Comparison of ENCODE assay signal across 2 cellular contexts in the genomic region with DNA sequence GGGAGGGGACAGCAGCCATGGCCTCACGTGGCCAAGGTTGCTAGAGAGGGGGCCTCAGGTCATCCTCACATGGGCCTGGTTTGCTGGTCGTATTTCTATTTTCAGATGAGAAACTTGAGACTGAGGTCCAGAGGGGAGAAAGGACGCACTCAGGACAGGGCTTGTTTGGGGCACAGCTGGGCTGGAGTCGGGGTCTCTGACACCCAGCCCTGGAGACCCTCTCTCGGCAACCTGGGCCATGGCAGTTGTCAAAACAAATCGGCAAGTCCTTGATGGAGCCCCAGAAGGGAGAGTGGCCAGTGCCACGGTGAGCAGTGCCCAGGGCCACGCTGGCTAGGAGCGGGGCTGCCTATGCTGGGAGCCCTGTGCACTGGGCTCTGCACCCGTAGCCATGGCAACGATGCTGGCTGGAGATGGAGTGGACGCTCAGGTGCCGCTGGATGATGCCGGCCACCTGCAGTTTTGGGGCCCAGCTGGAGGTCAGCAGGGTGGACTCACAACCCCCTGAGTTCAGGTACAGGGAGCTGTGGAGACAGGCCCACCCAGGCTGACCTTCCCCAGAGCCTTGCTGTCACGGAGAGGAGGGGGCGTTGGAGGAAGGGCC.
TF ChIP-seq lines count a peak whose summit lies in the region.

No MANE protein-coding gene starts in this region.

TF ChIP-seq in WTC11, 78 proteins besides CTCF, POLR2A, EP300 and RAD21 (continues in another document):
- TF ChIP-seq, protein P1, sequence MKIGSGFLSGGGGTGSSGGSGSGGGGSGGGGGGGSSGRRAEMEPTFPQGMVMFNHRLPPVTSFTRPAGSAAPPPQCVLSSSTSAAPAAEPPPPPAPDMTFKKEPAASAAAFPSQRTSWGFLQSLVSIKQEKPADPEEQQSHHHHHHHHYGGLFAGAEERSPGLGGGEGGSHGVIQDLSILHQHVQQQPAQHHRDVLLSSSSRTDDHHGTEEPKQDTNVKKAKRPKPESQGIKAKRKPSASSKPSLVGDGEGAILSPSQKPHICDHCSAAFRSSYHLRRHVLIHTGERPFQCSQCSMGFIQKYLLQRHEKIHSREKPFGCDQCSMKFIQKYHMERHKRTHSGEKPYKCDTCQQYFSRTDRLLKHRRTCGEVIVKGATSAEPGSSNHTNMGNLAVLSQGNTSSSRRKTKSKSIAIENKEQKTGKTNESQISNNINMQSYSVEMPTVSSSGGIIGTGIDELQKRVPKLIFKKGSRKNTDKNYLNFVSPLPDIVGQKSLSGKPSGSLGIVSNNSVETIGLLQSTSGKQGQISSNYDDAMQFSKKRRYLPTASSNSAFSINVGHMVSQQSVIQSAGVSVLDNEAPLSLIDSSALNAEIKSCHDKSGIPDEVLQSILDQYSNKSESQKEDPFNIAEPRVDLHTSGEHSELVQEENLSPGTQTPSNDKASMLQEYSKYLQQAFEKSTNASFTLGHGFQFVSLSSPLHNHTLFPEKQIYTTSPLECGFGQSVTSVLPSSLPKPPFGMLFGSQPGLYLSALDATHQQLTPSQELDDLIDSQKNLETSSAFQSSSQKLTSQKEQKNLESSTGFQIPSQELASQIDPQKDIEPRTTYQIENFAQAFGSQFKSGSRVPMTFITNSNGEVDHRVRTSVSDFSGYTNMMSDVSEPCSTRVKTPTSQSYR (CRISPR knock-in tag; IDR thresholded peaks at IDR 0.05), result no peak
- TF ChIP-seq, protein P2, sequence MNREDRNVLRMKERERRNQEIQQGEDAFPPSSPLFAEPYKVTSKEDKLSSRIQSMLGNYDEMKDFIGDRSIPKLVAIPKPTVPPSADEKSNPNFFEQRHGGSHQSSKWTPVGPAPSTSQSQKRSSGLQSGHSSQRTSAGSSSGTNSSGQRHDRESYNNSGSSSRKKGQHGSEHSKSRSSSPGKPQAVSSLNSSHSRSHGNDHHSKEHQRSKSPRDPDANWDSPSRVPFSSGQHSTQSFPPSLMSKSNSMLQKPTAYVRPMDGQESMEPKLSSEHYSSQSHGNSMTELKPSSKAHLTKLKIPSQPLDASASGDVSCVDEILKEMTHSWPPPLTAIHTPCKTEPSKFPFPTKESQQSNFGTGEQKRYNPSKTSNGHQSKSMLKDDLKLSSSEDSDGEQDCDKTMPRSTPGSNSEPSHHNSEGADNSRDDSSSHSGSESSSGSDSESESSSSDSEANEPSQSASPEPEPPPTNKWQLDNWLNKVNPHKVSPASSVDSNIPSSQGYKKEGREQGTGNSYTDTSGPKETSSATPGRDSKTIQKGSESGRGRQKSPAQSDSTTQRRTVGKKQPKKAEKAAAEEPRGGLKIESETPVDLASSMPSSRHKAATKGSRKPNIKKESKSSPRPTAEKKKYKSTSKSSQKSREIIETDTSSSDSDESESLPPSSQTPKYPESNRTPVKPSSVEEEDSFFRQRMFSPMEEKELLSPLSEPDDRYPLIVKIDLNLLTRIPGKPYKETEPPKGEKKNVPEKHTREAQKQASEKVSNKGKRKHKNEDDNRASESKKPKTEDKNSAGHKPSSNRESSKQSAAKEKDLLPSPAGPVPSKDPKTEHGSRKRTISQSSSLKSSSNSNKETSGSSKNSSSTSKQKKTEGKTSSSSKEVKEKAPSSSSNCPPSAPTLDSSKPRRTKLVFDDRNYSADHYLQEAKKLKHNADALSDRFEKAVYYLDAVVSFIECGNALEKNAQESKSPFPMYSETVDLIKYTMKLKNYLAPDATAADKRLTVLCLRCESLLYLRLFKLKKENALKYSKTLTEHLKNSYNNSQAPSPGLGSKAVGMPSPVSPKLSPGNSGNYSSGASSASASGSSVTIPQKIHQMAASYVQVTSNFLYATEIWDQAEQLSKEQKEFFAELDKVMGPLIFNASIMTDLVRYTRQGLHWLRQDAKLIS (CRISPR knock-in tag; IDR thresholded peaks at IDR 0.05; ENCODE audit: borderline replicate concordance), result no peak
- TF ChIP-seq ELF4 (CRISPR knock-in tag; IDR thresholded peaks at IDR 0.05; ENCODE audit: low read depth), result no peak
- no peak for TF ChIP-seq CBFB (CRISPR knock-in tag; IDR thresholded peaks at IDR 0.05; ENCODE audit: low read depth)
- no peak for TF ChIP-seq ATF1 (CRISPR knock-in tag; IDR thresholded peaks at IDR 0.05)
- TF ChIP-seq NR2C2 (CRISPR knock-in tag; IDR thresholded peaks at IDR 0.05), result no peak
- TF ChIP-seq, protein P3, sequence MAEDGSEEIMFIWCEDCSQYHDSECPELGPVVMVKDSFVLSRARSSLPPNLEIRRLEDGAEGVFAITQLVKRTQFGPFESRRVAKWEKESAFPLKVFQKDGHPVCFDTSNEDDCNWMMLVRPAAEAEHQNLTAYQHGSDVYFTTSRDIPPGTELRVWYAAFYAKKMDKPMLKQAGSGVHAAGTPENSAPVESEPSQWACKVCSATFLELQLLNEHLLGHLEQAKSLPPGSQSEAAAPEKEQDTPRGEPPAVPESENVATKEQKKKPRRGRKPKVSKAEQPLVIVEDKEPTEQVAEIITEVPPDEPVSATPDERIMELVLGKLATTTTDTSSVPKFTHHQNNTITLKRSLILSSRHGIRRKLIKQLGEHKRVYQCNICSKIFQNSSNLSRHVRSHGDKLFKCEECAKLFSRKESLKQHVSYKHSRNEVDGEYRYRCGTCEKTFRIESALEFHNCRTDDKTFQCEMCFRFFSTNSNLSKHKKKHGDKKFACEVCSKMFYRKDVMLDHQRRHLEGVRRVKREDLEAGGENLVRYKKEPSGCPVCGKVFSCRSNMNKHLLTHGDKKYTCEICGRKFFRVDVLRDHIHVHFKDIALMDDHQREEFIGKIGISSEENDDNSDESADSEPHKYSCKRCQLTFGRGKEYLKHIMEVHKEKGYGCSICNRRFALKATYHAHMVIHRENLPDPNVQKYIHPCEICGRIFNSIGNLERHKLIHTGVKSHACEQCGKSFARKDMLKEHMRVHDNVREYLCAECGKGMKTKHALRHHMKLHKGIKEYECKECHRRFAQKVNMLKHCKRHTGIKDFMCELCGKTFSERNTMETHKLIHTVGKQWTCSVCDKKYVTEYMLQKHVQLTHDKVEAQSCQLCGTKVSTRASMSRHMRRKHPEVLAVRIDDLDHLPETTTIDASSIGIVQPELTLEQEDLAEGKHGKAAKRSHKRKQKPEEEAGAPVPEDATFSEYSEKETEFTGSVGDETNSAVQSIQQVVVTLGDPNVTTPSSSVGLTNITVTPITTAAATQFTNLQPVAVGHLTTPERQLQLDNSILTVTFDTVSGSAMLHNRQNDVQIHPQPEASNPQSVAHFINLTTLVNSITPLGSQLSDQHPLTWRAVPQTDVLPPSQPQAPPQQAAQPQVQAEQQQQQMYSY (CRISPR knock-in tag; IDR thresholded peaks at IDR 0.05), result no peak
- no peak for TF ChIP-seq SOX15 (CRISPR knock-in tag; IDR thresholded peaks at IDR 0.05)

TF ChIP-seq in H1, 55 proteins besides CTCF, POLR2A, EP300 and RAD21:
- no peak for TF ChIP-seq TBP (IDR thresholded peaks at IDR 0.05; ENCODE audit: low read depth, low read length)
- no peak for TF ChIP-seq GABPA (IDR thresholded peaks at IDR 0.05; ENCODE audit: borderline replicate concordance, insufficient read depth, low read length)
- no peak for TF ChIP-seq SUZ12 (IDR thresholded peaks at IDR 0.05; ENCODE audit: low read length)
- TF ChIP-seq, protein P4, sequence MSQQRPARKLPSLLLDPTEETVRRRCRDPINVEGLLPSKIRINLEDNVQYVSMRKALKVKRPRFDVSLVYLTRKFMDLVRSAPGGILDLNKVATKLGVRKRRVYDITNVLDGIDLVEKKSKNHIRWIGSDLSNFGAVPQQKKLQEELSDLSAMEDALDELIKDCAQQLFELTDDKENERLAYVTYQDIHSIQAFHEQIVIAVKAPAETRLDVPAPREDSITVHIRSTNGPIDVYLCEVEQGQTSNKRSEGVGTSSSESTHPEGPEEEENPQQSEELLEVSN (IDR thresholded peaks at IDR 0.05), result no peak
- TF ChIP-seq TEAD4 (IDR thresholded peaks at IDR 0.05; ENCODE audit: low read depth, low read length), result no peak
- TF ChIP-seq NANOG (IDR thresholded peaks at IDR 0.05; ENCODE audit: insufficient read depth, low read depth, low read length, poor library complexity, severe bottlenecking), result no peak
- TF ChIP-seq CTBP2 (IDR thresholded peaks at IDR 0.05; ENCODE audit: borderline replicate concordance, insufficient read depth, insufficient read length, low read length), result no peak
- no peak for TF ChIP-seq CHD2 (IDR thresholded peaks at IDR 0.05; ENCODE audit: low read length)
- no peak for TF ChIP-seq PHF8 (conservative IDR thresholded peaks at IDR 0.05; ENCODE audit: low read depth, low read length)
- TF ChIP-seq CHD1 (IDR thresholded peaks at IDR 0.05; ENCODE audit: low read depth, low read length), result no peak
- TF ChIP-seq RFX5 (IDR thresholded peaks at IDR 0.05; ENCODE audit: borderline replicate concordance, low read depth, low read length), result no peak
- TF ChIP-seq ZNF274 (IDR thresholded peaks at IDR 0.05; ENCODE audit: borderline replicate concordance, extremely low read depth, low read length), result no peak
- no peak for TF ChIP-seq BACH1 (IDR thresholded peaks at IDR 0.05; ENCODE audit: low read length)
- no peak for TF ChIP-seq JUN (IDR thresholded peaks at IDR 0.05; ENCODE audit: low read depth, low read length)
- no peak for TF ChIP-seq CBX8 (IDR thresholded peaks at IDR 0.05; ENCODE audit: borderline replicate concordance, low read depth, low read length)
- TF ChIP-seq RBBP5 (IDR thresholded peaks at IDR 0.05; ENCODE audit: borderline replicate concordance, low read depth, low read length), result no peak
